ENCODE assay signal across 8 cellular contexts in the genomic region with DNA sequence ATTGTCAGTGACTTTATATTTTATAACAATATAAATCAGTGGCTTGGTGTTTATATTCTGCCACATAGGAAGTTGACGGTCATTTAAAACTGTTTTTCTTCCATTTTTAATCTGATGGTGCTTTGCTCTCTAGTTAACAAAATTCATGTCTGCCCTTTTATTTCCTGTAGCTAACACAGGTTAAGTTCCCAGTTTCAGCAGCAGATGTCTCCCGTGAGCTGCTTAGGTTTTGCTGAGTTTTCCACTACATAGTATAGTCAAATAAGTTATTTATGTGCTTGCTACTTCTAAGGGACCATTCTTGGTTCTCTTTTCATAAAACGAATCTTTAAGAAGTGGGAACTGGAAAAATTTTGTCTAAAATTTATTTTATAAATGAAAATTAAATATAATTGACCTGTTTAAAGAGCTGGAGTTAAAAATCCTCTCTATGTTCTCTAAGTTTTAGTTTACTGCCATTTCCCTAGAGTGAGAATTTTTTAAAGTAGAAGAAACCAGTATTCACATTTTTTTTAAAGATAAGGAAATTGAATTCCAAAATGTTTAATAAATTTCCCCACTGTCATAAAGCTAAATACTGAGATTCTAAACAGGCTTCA. TPM values are rescaled to one million over a fixed set of nuclear protein-coding genes. Genes with fewer than 3 reads are reported as not detected.
DNase-seq lines count a peak whose midpoint lies in the region; ATAC-seq, FAIRE-seq and TF ChIP-seq lines count a peak whose summit lies in the region.

No MANE protein-coding gene starts in this region.

- peak; percentile 94 for FAIRE-seq in TTC549 (lab: Jason Lieb, UNC)
- FAIRE-seq in bronchial epithelial cell (lab: Jason Lieb, UNC), result no peak

- ATAC-seq in GM21723 (IDR thresholded peaks at IDR 0.05; ENCODE audit: unreplicated experiment), result peak; percentile 77
- no peak for ATAC-seq in HG03520 (IDR thresholded peaks at IDR 0.05; ENCODE audit: unreplicated experiment)

- peak; percentile 23 for DNase-seq in Daoy (ENCODE audit: low read depth)
- peak; percentile 15 for DNase-seq in MG63
- DNase-seq in bronchial epithelial cell (ENCODE audit: low read depth), result peak; percentile 56
- DNase-seq in kidney epithelial cell (ENCODE audit: low read depth), result peak; percentile 38
- peak; percentile 37 to 42 for DNase-seq in stimulated activated CD4-positive, alpha-beta T cell treated with anti-CD3 and anti-CD28 coated beads, Interleukin-2, amount 100 ng/mL, for 48 hours

- H3K4me3 ChIP-seq in MG63 (no peak overlapping the region), bronchial epithelial cell (ENCODE audit: low read depth, low read length) (no peak overlapping the region), kidney epithelial cell (ENCODE audit: low read depth, low read length) (no peak overlapping the region)

- H3K36me3 ChIP-seq in MG63, result peaks cover 64% of the 10 kb centered on the region
- peaks cover 1% of the 10 kb centered on the region for H3K36me3 ChIP-seq in bronchial epithelial cell (ENCODE audit: control insufficient read depth, insufficient read depth, low read length)
- H3K36me3 ChIP-seq in kidney epithelial cell (ENCODE audit: control insufficient read depth, insufficient read depth, low read length), result peaks cover 2% of the 10 kb centered on the region

- TF ChIP-seq CTCF in bronchial epithelial cell (IDR thresholded peaks at IDR 0.05; ENCODE audit: insufficient read depth, low read length, severe bottlenecking) (peak; percentile 63), kidney epithelial cell (IDR thresholded peaks at IDR 0.05; ENCODE audit: insufficient read depth, low read length, poor library complexity, severe bottlenecking) (peak; percentile 86)

- no peaks in the 10 kb centered on the region for H3K27me3 ChIP-seq in MG63
- H3K27me3 ChIP-seq in bronchial epithelial cell (ENCODE audit: control insufficient read depth, insufficient read depth, low read length), result no peaks in the 10 kb centered on the region
- no peaks in the 10 kb centered on the region for H3K27me3 ChIP-seq in kidney epithelial cell (ENCODE audit: control insufficient read depth, insufficient read depth, low read length)

- no peaks in the 10 kb centered on the region for H3K9me3 ChIP-seq in MG63

RNA-seq across cellular contexts. Expression of a gene that starts 20.6 kb away (rescaled TPM):
- total RNA-seq in Daoy (2014; rRNA removed; shearing (Covaris generic)), result not detected in 2 replicates
- not detected in 2 replicates for total RNA-seq in MG63 (2014; rRNA removed; shearing (Covaris generic); ENCODE audit: low replicate concordance)
- 0.13 and 0.53 TPM in 2 replicates for total RNA-seq in bronchial epithelial cell
- 0.21 and 0.29 TPM in 2 replicates for total RNA-seq in kidney epithelial cell

RNA-seq across cellular contexts. Expression of a gene that starts 47.5 kb away (rescaled TPM):
- 180 and 196 TPM in 2 replicates for total RNA-seq in Daoy (2014; rRNA removed; shearing (Covaris generic))
- 54.6 and 95.6 TPM in 2 replicates for total RNA-seq in MG63 (2014; rRNA removed; shearing (Covaris generic); ENCODE audit: low replicate concordance)
- total RNA-seq in bronchial epithelial cell (69.5 and 111 TPM in 2 replicates), kidney epithelial cell (73.1 and 77.2 TPM in 2 replicates)
